In the genomic region with DNA sequence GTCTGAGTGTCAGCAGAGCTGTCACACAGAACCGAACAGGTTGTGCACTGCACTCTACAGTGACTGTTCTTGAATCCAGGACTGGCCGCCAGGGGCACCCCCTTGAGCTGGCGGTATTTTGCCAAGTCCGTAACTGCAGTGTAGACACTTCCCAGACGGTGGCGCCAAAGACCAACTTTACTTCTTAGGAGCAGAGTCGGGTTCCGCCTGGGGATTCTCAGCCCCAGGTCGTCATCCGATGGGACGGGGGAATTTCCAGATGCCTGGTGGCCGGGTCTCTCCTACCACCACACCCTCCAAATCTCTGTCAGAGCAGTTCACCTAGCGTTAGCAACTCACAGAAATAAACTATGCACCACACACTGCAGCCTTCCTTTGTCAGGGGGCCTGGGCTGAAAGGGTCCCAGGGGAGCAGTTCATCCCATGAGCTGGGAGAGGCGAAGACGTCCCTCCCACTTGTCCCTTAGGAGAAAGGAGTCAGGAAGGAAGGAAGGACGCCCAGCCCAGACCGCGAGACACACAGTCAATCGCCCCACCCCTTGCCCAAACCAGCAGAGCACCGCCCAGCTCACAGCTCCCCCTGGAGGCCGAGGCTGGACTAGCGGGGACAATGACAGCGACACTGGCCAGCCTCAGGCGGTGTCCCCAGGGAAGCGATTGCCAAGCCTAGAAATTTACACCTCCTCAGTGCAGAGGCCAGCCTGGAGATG, we compare ENCODE assay signal across 8 cellular contexts. TPM values are rescaled to one million over a fixed set of nuclear protein-coding genes. Genes with fewer than 3 reads are reported as not detected.
DNase-seq lines count a peak whose midpoint lies in the region; ATAC-seq, FAIRE-seq and TF ChIP-seq lines count a peak whose summit lies in the region.

No MANE protein-coding gene starts in this region.

- peak; percentile 96 for FAIRE-seq in HTR-8/SVneo (lab: Jason Lieb, UNC)

- peaks cover 36% of the 10 kb centered on the region for H3K4me1 Mint-ChIP-seq in activated CD8-positive, alpha-beta memory T cell treated with anti-CD3 and anti-CD28 coated beads, Interleukin-2, amount 10 ng/mL, durations not matched to agents 7 days and 5 days
- H3K4me1 Mint-ChIP-seq in endodermal cell: peaks cover 8% of the 10 kb centered on the region

- peak overlapping the region; percentile 81 for H3K4me3 Mint-ChIP-seq in activated CD8-positive, alpha-beta memory T cell treated with anti-CD3 and anti-CD28 coated beads, Interleukin-2, amount 10 ng/mL, durations not matched to agents 7 days and 5 days
- peak overlapping the region; percentile 70 for H3K4me3 Mint-ChIP-seq in endodermal cell

- in situ Hi-C loops in Caki2 (cut with HindIII; ENCODE audit: low pct_unique_long_range_greater_than_20kb, low sequenced_read_pairs): no loop called here

- H3K36me3 Mint-ChIP-seq in activated CD8-positive, alpha-beta memory T cell treated with anti-CD3 and anti-CD28 coated beads, Interleukin-2, amount 10 ng/mL, durations not matched to agents 7 days and 5 days: no peaks in the 10 kb centered on the region
- H3K36me3 Mint-ChIP-seq in endodermal cell (ENCODE audit: low read depth): no peaks in the 10 kb centered on the region

- peak; percentile 77 for TF ChIP-seq CTCF in endodermal cell (conservative IDR thresholded peaks at IDR 0.05)

- H3K4me3 ChIP-seq in endodermal cell (ENCODE audit: low read length): peak overlapping the region; percentile 79

- H3K9me3 ChIP-seq in endodermal cell (ENCODE audit: control insufficient read depth, low read length): no peaks in the 10 kb centered on the region

- H3K27me3 Mint-ChIP-seq in activated CD8-positive, alpha-beta memory T cell treated with anti-CD3 and anti-CD28 coated beads, Interleukin-2, amount 10 ng/mL, durations not matched to agents 7 days and 5 days: peaks cover 7% of the 10 kb centered on the region
- H3K27me3 Mint-ChIP-seq in endodermal cell (ENCODE audit: insufficient read depth): peaks cover 59% of the 10 kb centered on the region

- DNase-seq in Caki2 (ENCODE audit: low read depth): peak; percentile 96
- peak; percentile 92 for DNase-seq in HTR-8/SVneo (ENCODE audit: insufficient read length, low spot score)
- peak; percentile 90 to 92 for DNase-seq in NOMO-1 (lab: John Stamatoyannopoulos, UW; ENCODE audit: unreplicated experiment in 2 of 2)
- DNase-seq in activated CD8-positive, alpha-beta memory T cell treated with anti-CD3 and anti-CD28 coated beads, Interleukin-2, amount 10 ng/mL, durations not matched to agents 7 days and 5 days: peak; percentile 99
- DNase-seq in endodermal cell: peak; percentile 99
- peak; percentile 97 for DNase-seq in mesenteric fat pad (ENCODE audit: low spot score)
- peak; percentile 99 for DNase-seq in stimulated activated CD8-positive, alpha-beta memory T cell treated with anti-CD3 and anti-CD28 coated beads, Interleukin-15, amount 100 ng/mL, for 1 hour (ENCODE audit: low read depth)

- H3K9ac ChIP-seq in endodermal cell (ENCODE audit: extremely low read depth, low read length, poor library complexity, severe bottlenecking): peak overlapping the region; percentile 58

- H3K27me3 ChIP-seq in endodermal cell (ENCODE audit: control insufficient read depth, insufficient read depth, low read length, poor library complexity, severe bottlenecking): peaks cover 6% of the 10 kb centered on the region

- peak overlapping the region; percentile 96 for H3K27ac Mint-ChIP-seq in activated CD8-positive, alpha-beta memory T cell treated with anti-CD3 and anti-CD28 coated beads, Interleukin-2, amount 10 ng/mL, durations not matched to agents 7 days and 5 days
- H3K27ac Mint-ChIP-seq in endodermal cell: peak overlapping the region; percentile 99

- H3K27ac ChIP-seq in endodermal cell (ENCODE audit: low read depth, low read length): peak overlapping the region; percentile 94

- peak; percentile 59 for ATAC-seq in GM21381 (IDR thresholded peaks at IDR 0.05; ENCODE audit: unreplicated experiment)
- ATAC-seq in activated CD8-positive, alpha-beta memory T cell treated with anti-CD3 and anti-CD28 coated beads, Interleukin-2, amount 10 ng/mL, durations not matched to agents 7 days and 5 days: peak; percentile 91

- H3K36me3 ChIP-seq in endodermal cell (ENCODE audit: control insufficient read depth, insufficient read depth, low read length): no peaks in the 10 kb centered on the region

- no peaks in the 10 kb centered on the region for H3K9me3 Mint-ChIP-seq in activated CD8-positive, alpha-beta memory T cell treated with anti-CD3 and anti-CD28 coated beads, Interleukin-2, amount 10 ng/mL, durations not matched to agents 7 days and 5 days (ENCODE audit: low read depth)
- H3K9me3 Mint-ChIP-seq in endodermal cell: no peaks in the 10 kb centered on the region

- WGBS in endodermal cell (ENCODE audit: insufficient coverage in 1 of 2, insufficient read length in 1 of 2), 2 experiments: 2 to 9% methylated on average over 7 to 24 of the region's 25 CpGs

- CTCF ChIA-PET in activated CD8-positive, alpha-beta memory T cell treated with anti-CD3 and anti-CD28 coated beads, Interleukin-2, amount 10 ng/mL, durations not matched to agents 7 days and 5 days (lab: Charles Lee): interaction anchor here (0.6 to 20.7 kb wide), 69 partner anchors 9 to 641 kb away, joined by 3 to 732 read pairs (median 5); partner anchors contain the start of genes ACD, AGRP, ATP6V0D1 and C16orf86

- no peaks in the 10 kb centered on the region for H3K4me1 ChIP-seq in endodermal cell (ENCODE audit: control insufficient read depth, insufficient read depth, low read length)

RNA-seq across cellular contexts. Expression of gene RIPOR1, which starts 7.4 kb away (rescaled TPM):
- 3.4 and 11.0 TPM in 2 replicates for total RNA-seq in Caki2 (2014; rRNA removed; shearing (Covaris generic); ENCODE audit: low replicate concordance)
- 10 to 100 TPM; 14.3 to 17.8 TPM for total RNA-seq in activated CD8-positive, alpha-beta memory T cell treated with anti-CD3 and anti-CD28 coated beads, Interleukin-2, amount 10 ng/mL, durations not matched to agents 7 days and 5 days
- 10 to 100 TPM; 39.9 to 54.1 TPM for total RNA-seq in endodermal cell
- polyA plus RNA-seq in endodermal cell (2013, experiment 1 of 2): 29.8 TPM
- polyA plus RNA-seq in endodermal cell (2013, experiment 2 of 2): 29.6 TPM
- total RNA-seq in mesenteric fat pad: 107 TPM

RNA-seq across cellular contexts. Expression of gene AGRP, which starts 37.9 kb away (rescaled TPM):
- total RNA-seq in Caki2 (2014; rRNA removed; shearing (Covaris generic); ENCODE audit: low replicate concordance): not detected in 2 replicates
- total RNA-seq in activated CD8-positive, alpha-beta memory T cell treated with anti-CD3 and anti-CD28 coated beads, Interleukin-2, amount 10 ng/mL, durations not matched to agents 7 days and 5 days: not detected
- total RNA-seq in endodermal cell: not detected
- polyA plus RNA-seq in endodermal cell (2013, experiment 1 of 2): not detected
- polyA plus RNA-seq in endodermal cell (2013, experiment 2 of 2): not detected
- not detected for total RNA-seq in mesenteric fat pad

RNA-seq across cellular contexts. Expression of gene ATP6V0D1, which starts 40.3 kb away (rescaled TPM):
- 39.7 and 71.5 TPM in 2 replicates for total RNA-seq in Caki2 (2014; rRNA removed; shearing (Covaris generic); ENCODE audit: low replicate concordance)
- total RNA-seq in activated CD8-positive, alpha-beta memory T cell treated with anti-CD3 and anti-CD28 coated beads, Interleukin-2, amount 10 ng/mL, durations not matched to agents 7 days and 5 days: 10 to 100 TPM; 42.1 to 58.3 TPM
- total RNA-seq in endodermal cell: 10 to 100 TPM; 56.0 to 58.3 TPM
- 55.7 TPM for polyA plus RNA-seq in endodermal cell (2013, experiment 1 of 2)
- 51.4 TPM for polyA plus RNA-seq in endodermal cell (2013, experiment 2 of 2)
- total RNA-seq in mesenteric fat pad: 89.5 TPM

RNA-seq across cellular contexts. Expression of gene CTCF, which starts 41.1 kb away (rescaled TPM):
- total RNA-seq in Caki2 (2014; rRNA removed; shearing (Covaris generic); ENCODE audit: low replicate concordance): 32.1 and 34.5 TPM in 2 replicates
- total RNA-seq in activated CD8-positive, alpha-beta memory T cell treated with anti-CD3 and anti-CD28 coated beads, Interleukin-2, amount 10 ng/mL, durations not matched to agents 7 days and 5 days: 10 to 100 TPM; 74.0 to 81.8 TPM
- total RNA-seq in endodermal cell: 10 to 100 TPM; 61.3 to 74.6 TPM
- 62.2 TPM for polyA plus RNA-seq in endodermal cell (2013, experiment 1 of 2)
- 62.9 TPM for polyA plus RNA-seq in endodermal cell (2013, experiment 2 of 2)
- 26.2 TPM for total RNA-seq in mesenteric fat pad

Comparison
In these comparisons a context has a peak if more than half of its experiments do, and no peak if none do; other contexts are left out.
1. Peak in every context shown above with its lines: DNase-seq, ATAC-seq, H3K4me3 ChIP-seq and H3K27ac ChIP-seq.